24 cellular contexts compared by ENCODE assay signal in the genomic region with DNA sequence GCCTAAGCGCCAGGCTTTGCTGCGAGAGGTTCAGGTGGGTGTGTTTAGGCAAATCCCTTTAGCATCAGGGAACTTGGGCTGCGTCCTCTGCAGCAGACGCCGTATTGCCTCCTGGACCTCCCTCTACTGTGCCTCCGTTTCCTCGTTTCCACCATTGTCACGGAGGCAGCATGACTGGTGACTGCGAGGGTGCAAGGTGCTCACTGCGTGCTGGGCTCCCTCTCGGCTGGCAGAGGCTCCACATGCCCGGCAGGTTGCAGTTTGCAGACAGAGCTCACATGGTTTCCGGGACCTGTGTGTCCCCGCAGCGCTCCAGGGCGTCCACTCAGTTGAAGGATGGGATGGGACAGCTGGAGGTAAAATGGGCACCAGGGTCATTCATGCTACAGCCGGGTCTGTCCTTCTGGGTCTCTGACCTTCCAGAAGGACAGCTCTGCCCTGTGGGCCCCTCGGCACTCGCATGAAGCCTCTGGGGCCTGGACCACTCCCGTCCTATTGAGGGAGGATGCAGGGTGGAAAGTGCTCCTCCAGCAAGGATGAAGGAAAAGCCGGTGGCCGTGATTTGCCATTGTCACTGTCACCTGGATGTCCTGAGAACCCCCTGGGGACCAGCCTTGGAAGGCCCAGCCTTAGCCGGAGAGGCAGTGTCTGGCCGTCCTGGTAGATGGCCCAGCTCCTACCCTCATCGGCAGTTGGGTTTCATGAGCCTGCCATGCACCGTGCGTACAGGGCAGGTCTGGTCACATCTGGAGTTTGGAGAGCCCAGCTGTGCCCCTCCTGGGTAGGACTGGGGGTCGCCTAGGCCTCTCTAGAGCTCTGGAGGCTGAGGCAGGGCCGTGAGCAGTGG.
DNase-seq lines count a peak whose midpoint lies in the region; ATAC-seq and TF ChIP-seq lines count a peak whose summit lies in the region.
"Had no signal": no experiment of that assay in that cellular context is flagged by ENCODE, and none has a peak within 500 bp of the region (broad histone marks: within the 10 kb centered on the region; RNA-seq: fewer than 3 reads in every experiment).

No MANE protein-coding gene starts in this region.

- no peak for TF ChIP-seq POLR2A in suprapubic skin (IDR thresholded peaks at IDR 0.05)

- H3K36me3 Mint-ChIP-seq in activated naive CD4-positive, alpha-beta T cell treated with anti-CD3 and anti-CD28 coated beads, Interleukin-2, amount 10 ng/mL, durations not matched to agents 7 days and 5 days: no peaks in the 10 kb centered on the region
- no peaks in the 10 kb centered on the region for H3K36me3 Mint-ChIP-seq in activated naive CD4-positive, alpha-beta T cell treated with anti-CD3 and anti-CD28 coated beads, Interleukin-2, amount 50 U/mL, for 72 hours
- H3K36me3 Mint-ChIP-seq: activated naive CD8-positive, alpha-beta T cell; naive thymus-derived CD8-positive, alpha-beta T cell had no signal

- no peaks in the 10 kb centered on the region for H3K36me3 ChIP-seq in lower lobe of right lung
- no peaks in the 10 kb centered on the region for H3K36me3 ChIP-seq in suprapubic skin
- H3K36me3 ChIP-seq: MG63, Peyer's patch, SJSA1 had no signal

- no peak overlapping the region for H3K27ac ChIP-seq in coronary artery
- no peak overlapping the region for H3K27ac ChIP-seq in lower lobe of right lung
- no peak overlapping the region for H3K27ac ChIP-seq in suprapubic skin
- H3K27ac ChIP-seq: A549, dorsolateral prefrontal cortex, Peyer's patch, SJSA1 had no signal

- no peak overlapping the region for H3K27ac Mint-ChIP-seq in activated naive CD4-positive, alpha-beta T cell treated with anti-CD3 and anti-CD28 coated beads, Interleukin-2, amount 10 ng/mL, durations not matched to agents 7 days and 5 days
- H3K27ac Mint-ChIP-seq in activated naive CD4-positive, alpha-beta T cell treated with anti-CD3 and anti-CD28 coated beads, Interleukin-2, amount 50 U/mL, for 72 hours: no peak overlapping the region
- H3K27ac Mint-ChIP-seq: activated naive CD8-positive, alpha-beta T cell; activated T-cell treated with anti-CD3 and anti-CD28 coated beads, Interleukin-2, amount 50 U/mL, for 72 hours; B cell; T-helper 1 cell treated with Interleukin-12 subunit alpha and Interleukin-12 subunit beta and Interleukin-4 antibody, amounts not matched to agents 30 μg/mL and 1 μg/mL, for 36 hours had no signal

- no peak for ATAC-seq in activated naive CD4-positive, alpha-beta T cell treated with anti-CD3 and anti-CD28 coated beads, Interleukin-2, amount 50 U/mL, for 72 hours
- no peak for ATAC-seq in lower lobe of right lung
- ATAC-seq: activated T-cell treated with anti-CD3 and anti-CD28 coated beads, Interleukin-2, amount 50 U/mL, for 72 hours; K562; naive thymus-derived CD8-positive, alpha-beta T cell had no signal

- TF ChIP-seq CTCF in coronary artery (IDR thresholded peaks at IDR 0.05) (no peak), lower lobe of right lung (IDR thresholded peaks at IDR 0.05) (no peak), suprapubic skin (IDR thresholded peaks at IDR 0.05) (no peak)

- TF ChIP-seq EP300 in suprapubic skin (IDR thresholded peaks at IDR 0.05): no peak

- H3K27me3 ChIP-seq in lower lobe of right lung (ENCODE audit: low read depth) (no peaks in the 10 kb centered on the region), suprapubic skin (peaks cover 13% of the 10 kb centered on the region)
- H3K27me3 ChIP-seq: MG63, Peyer's patch, SJSA1 had no signal

- DNase-seq in activated naive CD4-positive, alpha-beta T cell treated with anti-CD3 and anti-CD28 coated beads, Interleukin-2, amount 10 ng/mL, durations not matched to agents 7 days and 5 days: peak; percentile 13
- no peak for DNase-seq in activated naive CD4-positive, alpha-beta T cell treated with anti-CD3 and anti-CD28 coated beads, Interleukin-2, amount 50 U/mL, for 72 hours (ENCODE audit: low spot score in 2 of 2)
- DNase-seq in coronary artery (ENCODE audit: low spot score): peak; percentile 54
- peak; percentile 34 for DNase-seq in lower lobe of right lung
- DNase-seq in suprapubic skin (ENCODE audit: low spot score in 2 of 2): peak; percentile 40 to 67
- no peak for DNase-seq in DMS53 (lab: John Stamatoyannopoulos, UW)
- DNase-seq in mucosa of gallbladder (ENCODE audit: low spot score): no peak
- DNase-seq in ureter (ENCODE audit: low spot score): no peak
- DNase-seq: activated CD4-positive, alpha-beta T cell treated with anti-CD3 and anti-CD28 coated beads for 4 hours; activated T-cell treated with anti-CD3 and anti-CD28 coated beads, Interleukin-2, amount 50 U/mL, for 72 hours; central memory CD4-positive, alpha-beta T cell; mesendoderm; MG63; NCI-H1436; NCI-H2107 had no signal

- CTCF ChIA-PET in activated naive CD4-positive, alpha-beta T cell treated with anti-CD3 and anti-CD28 coated beads, Interleukin-2, amount 10 ng/mL, durations not matched to agents 7 days and 5 days (lab: Charles Lee): no interaction called here

- no peaks in the 10 kb centered on the region for H3K4me1 Mint-ChIP-seq in activated naive CD4-positive, alpha-beta T cell treated with anti-CD3 and anti-CD28 coated beads, Interleukin-2, amount 10 ng/mL, durations not matched to agents 7 days and 5 days
- H3K4me1 Mint-ChIP-seq: B cell had no signal

- H3K4me3 Mint-ChIP-seq in activated naive CD4-positive, alpha-beta T cell treated with anti-CD3 and anti-CD28 coated beads, Interleukin-2, amount 10 ng/mL, durations not matched to agents 7 days and 5 days: no peak overlapping the region
- H3K4me3 Mint-ChIP-seq: activated naive CD8-positive, alpha-beta T cell; activated T-cell treated with anti-CD3 and anti-CD28 coated beads, Interleukin-2, amount 50 U/mL, for 72 hours; B cell; naive thymus-derived CD8-positive, alpha-beta T cell; T-helper 1 cell treated with Interleukin-12 subunit alpha and Interleukin-12 subunit beta and Interleukin-4 antibody, amounts not matched to agents 30 μg/mL and 1 μg/mL, for 36 hours had no signal

- H3K4me1 ChIP-seq in lower lobe of right lung: no peaks in the 10 kb centered on the region
- no peaks in the 10 kb centered on the region for H3K4me1 ChIP-seq in suprapubic skin
- H3K4me1 ChIP-seq: A549, SJSA1 had no signal

- 93% methylated on average over 6 of the region's 29 CpGs for WGBS in suprapubic skin

- peaks cover 13% of the 10 kb centered on the region for H3K9me3 Mint-ChIP-seq in activated naive CD4-positive, alpha-beta T cell treated with anti-CD3 and anti-CD28 coated beads, Interleukin-2, amount 10 ng/mL, durations not matched to agents 7 days and 5 days
- peaks cover 10 to 12% of the 10 kb centered on the region in 2 donors for H3K9me3 Mint-ChIP-seq in activated naive CD4-positive, alpha-beta T cell treated with anti-CD3 and anti-CD28 coated beads, Interleukin-2, amount 50 U/mL, for 72 hours

- H3K4me3 ChIP-seq in coronary artery (no peak overlapping the region), lower lobe of right lung (no peak overlapping the region), suprapubic skin (no peak overlapping the region)
- H3K4me3 ChIP-seq: A549, dorsolateral prefrontal cortex, K562, MG63, Peyer's patch, SJSA1 had no signal

- H3K27me3 Mint-ChIP-seq in activated naive CD4-positive, alpha-beta T cell treated with anti-CD3 and anti-CD28 coated beads, Interleukin-2, amount 10 ng/mL, durations not matched to agents 7 days and 5 days: no peaks in the 10 kb centered on the region
- H3K27me3 Mint-ChIP-seq: activated naive CD8-positive, alpha-beta T cell; B cell had no signal

- intact Hi-C loops in lower lobe of right lung (cut with DNase I): no loop called here

- H3K9me3 ChIP-seq in lower lobe of right lung: no peaks in the 10 kb centered on the region
- H3K9me3 ChIP-seq in suprapubic skin: no peaks in the 10 kb centered on the region
- H3K9me3 ChIP-seq: A549, MG63, Peyer's patch, SJSA1 had no signal

Comparison
In these comparisons a context has a peak if more than half of its experiments do, and no peak if none do; other contexts are left out.
1. DNase-seq: peak in activated naive CD4-positive, alpha-beta T cell treated with anti-CD3 and anti-CD28 coated beads, Interleukin-2, amount 10 ng/mL, durations not matched to agents 7 days and 5 days (single experiment), coronary artery (single experiment), lower lobe of right lung (single experiment) and suprapubic skin (2 of 2); none in activated naive CD4-positive, alpha-beta T cell treated with anti-CD3 and anti-CD28 coated beads, Interleukin-2, amount 50 U/mL, for 72 hours (0 of 2), DMS53 (single experiment), mucosa of gallbladder (single experiment) and ureter (single experiment).